Comparison of ENCODE assay signal across 9 cellular contexts in the genomic region with DNA sequence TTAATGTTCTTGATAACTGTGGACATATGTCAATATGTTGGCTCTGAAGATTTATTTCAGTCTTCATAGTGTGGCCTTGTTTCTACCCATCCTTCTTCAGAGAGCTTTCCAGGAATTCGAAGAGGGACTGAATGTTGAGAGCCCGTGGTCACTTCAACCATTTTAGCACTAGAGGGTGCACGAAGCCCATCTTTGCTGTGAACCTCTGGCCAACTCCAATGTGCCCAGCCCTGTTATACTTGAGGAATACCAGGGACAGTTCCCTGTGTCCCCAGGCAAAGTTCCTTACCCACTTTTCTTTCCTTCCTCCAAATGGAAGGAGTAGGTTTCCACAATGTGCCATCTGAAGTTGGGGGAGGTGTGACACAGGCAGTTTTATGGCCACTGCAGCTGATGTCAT.
A peak's percentile ranks its signal among the peaks of the same experiment; 100 is the strongest.
DNase-seq lines count a peak whose midpoint lies in the region; ATAC-seq, FAIRE-seq and TF ChIP-seq lines count a peak whose summit lies in the region.
"Had no signal": no experiment of that assay in that cellular context is flagged by ENCODE, and none has a peak within 500 bp of the region (broad histone marks: within the 10 kb centered on the region; RNA-seq: fewer than 3 reads in every experiment).

No MANE protein-coding gene starts in this region.

- H3K4me1 ChIP-seq in SK-N-SH (ENCODE audit: control insufficient read depth in 1 of 2, insufficient read depth in 2 of 2, low read depth in 1 of 2, low read length in 1 of 2): no peaks in the 10 kb centered on the region
- H3K4me1 ChIP-seq in stomach: no peaks in the 10 kb centered on the region
- H3K4me1 ChIP-seq in left ventricle myocardium inferior: no peaks in the 10 kb centered on the region

- H3K27me3 ChIP-seq in SK-N-SH (ENCODE audit: insufficient read depth) (no peaks in the 10 kb centered on the region), bronchial epithelial cell (ENCODE audit: control insufficient read depth, insufficient read depth, low read length) (no peaks in the 10 kb centered on the region), stomach (no peaks in the 10 kb centered on the region), left ventricle myocardium inferior (ENCODE audit: low read depth) (no peaks in the 10 kb centered on the region)

- DNase-seq in SK-N-SH (peak; percentile 1), NCI-H1092 (lab: John Stamatoyannopoulos, UW) (peak; percentile 35), bronchial epithelial cell (ENCODE audit: low read depth) (peak; percentile 37), stomach (peak; percentile 27), GM19239 (ENCODE audit: insufficient read length, low spot score) (no peak), CD14-positive monocyte (ENCODE audit: low spot score) (no peak), left ventricle myocardium inferior (no peak)
- DNase-seq: NCI-H1048 had no signal

- no peaks in the 10 kb centered on the region for H3K27me3 Mint-ChIP-seq in CD14-positive monocyte (ENCODE audit: low read depth in 3 of 3)

- no peak; the same call in none of the 2 replicates for TF ChIP-seq CTCF in SK-N-SH (IDR thresholded peaks at IDR 0.05)
- peak; percentile 28 for TF ChIP-seq CTCF in bronchial epithelial cell (IDR thresholded peaks at IDR 0.05; ENCODE audit: insufficient read depth, low read length, severe bottlenecking)
- TF ChIP-seq CTCF in stomach (IDR thresholded peaks at IDR 0.05): no peak
- no peak for TF ChIP-seq CTCF in CD14-positive monocyte (IDR thresholded peaks at IDR 0.05)
- TF ChIP-seq CTCF in left ventricle myocardium inferior (IDR thresholded peaks at IDR 0.05; ENCODE audit: borderline replicate concordance): no peak

- no peaks in the 10 kb centered on the region for H3K4me1 Mint-ChIP-seq in CD14-positive monocyte

- H3K36me3 Mint-ChIP-seq in CD14-positive monocyte: no peaks in the 10 kb centered on the region

- H3K4me3 ChIP-seq in SK-N-SH (ENCODE audit: low read depth in 2 of 2, low read length in 1 of 2) (no peak overlapping the region; a peak in 1 of 4 replicates), bronchial epithelial cell (ENCODE audit: low read depth, low read length) (no peak overlapping the region), stomach (no peak overlapping the region), left ventricle myocardium inferior (no peak overlapping the region)

- no peaks in the 10 kb centered on the region for H3K79me2 ChIP-seq in SK-N-SH (ENCODE audit: insufficient read depth)

- intact Hi-C loops in stomach (cut with DNase I; ENCODE audit: low total_unique reads): no loop called here
- intact Hi-C loops in CD14-positive monocyte (cut with micrococcal nuclease): no loop called here
- intact Hi-C loops in left ventricle myocardium inferior (cut with micrococcal nuclease): no loop called here

- H3K4me3 Mint-ChIP-seq in CD14-positive monocyte: no peak overlapping the region

- H2AFZ ChIP-seq in SK-N-SH (ENCODE audit: low read depth): no peak overlapping the region

- peak; percentile 61 for TF ChIP-seq RAD21 in SK-N-SH (IDR thresholded peaks at IDR 0.05; ENCODE audit: low read length)

- 7% methylated on average over 3 of the region's 3 CpGs for WGBS in SK-N-SH (ENCODE audit: low lambda C conversion rate)
- 32 to 46% (median 37%) methylated on average over 3 of the region's 3 CpGs for WGBS in stomach, 5 donors

- H3K9me3 ChIP-seq in SK-N-SH (no peaks in the 10 kb centered on the region), stomach (no peaks in the 10 kb centered on the region), left ventricle myocardium inferior (replicated peaks) (no peaks in the 10 kb centered on the region)

- POLR2A ChIA-PET in SK-N-SH (lab: Yijun Ruan, JAX): no interaction called here

- H3F3A ChIP-seq in SK-N-SH (replicated peaks; ENCODE audit: insufficient read depth): no peaks in the 10 kb centered on the region

- H3K9ac ChIP-seq in SK-N-SH: no peak overlapping the region

- FAIRE-seq in bronchial epithelial cell (lab: Jason Lieb, UNC): no peak
- FAIRE-seq in GM19239 (lab: Jason Lieb, UNC): no peak

- no peak for TF ChIP-seq EP300 in SK-N-SH (IDR thresholded peaks at IDR 0.05; ENCODE audit: borderline replicate concordance in 1 of 2, low read depth in 1 of 2, low read length in 1 of 2)
- no peak for TF ChIP-seq EP300 in stomach (IDR thresholded peaks at IDR 0.05)

- ATAC-seq in SK-N-SH treated with all-trans-retinoic acid at 6 μM for 48 hours: no peak

- no peak for TF ChIP-seq POLR2A in stomach (IDR thresholded peaks at IDR 0.05)

- no peaks in the 10 kb centered on the region for H4K20me1 ChIP-seq in SK-N-SH (ENCODE audit: insufficient read depth)

- H3K36me3 ChIP-seq in SK-N-SH (replicated peaks in 1 of 2; ENCODE audit: control insufficient read depth in 1 of 2, insufficient read depth in 2 of 2, low read length in 1 of 2) (no peaks in the 10 kb centered on the region), bronchial epithelial cell (ENCODE audit: control insufficient read depth, insufficient read depth, low read length) (no peaks in the 10 kb centered on the region), stomach (no peaks in the 10 kb centered on the region), left ventricle myocardium inferior (no peaks in the 10 kb centered on the region)

- H3K9me3 Mint-ChIP-seq in CD14-positive monocyte: peaks cover 0 to 6% (median 0%) of the 10 kb centered on the region in 7 donors

- no peak overlapping the region for H3K4me2 ChIP-seq in SK-N-SH

- H3K9me2 ChIP-seq in SK-N-SH: no peaks in the 10 kb centered on the region

- no peak overlapping the region for H3K27ac Mint-ChIP-seq in CD14-positive monocyte

- H3K27ac ChIP-seq in SK-N-SH (ENCODE audit: low read depth in 2 of 2, low read length in 1 of 2) (no peak overlapping the region), stomach (no peak overlapping the region), left ventricle myocardium inferior (replicated peaks) (no peak overlapping the region)

- CTCF ChIA-PET in SK-N-SH (lab: Yijun Ruan, JAX): interaction anchor here (0.7 to 1.3 kb wide), 3 partner anchors 27 to 330 kb away, joined by 3 to 5 read pairs (median 3); no protein-coding TSS in a partner anchor

TF ChIP-seq in SK-N-SH, 30 proteins besides CTCF, POLR2A, EP300 and RAD21:
- TF ChIP-seq ELF1 (IDR thresholded peaks at IDR 0.05) (no peak), SMC3 (IDR thresholded peaks at IDR 0.05; ENCODE audit: low read depth, low read length) (peak; percentile 26; the same call in 1 of the 2 replicates)

TF ChIP-seq in SK-N-SH treated with all-trans-retinoic acid at 6 μM for 48 hours, 23 proteins besides CTCF, POLR2A, EP300 and RAD21 (continues in another document):
- TF ChIP-seq, protein P1, sequence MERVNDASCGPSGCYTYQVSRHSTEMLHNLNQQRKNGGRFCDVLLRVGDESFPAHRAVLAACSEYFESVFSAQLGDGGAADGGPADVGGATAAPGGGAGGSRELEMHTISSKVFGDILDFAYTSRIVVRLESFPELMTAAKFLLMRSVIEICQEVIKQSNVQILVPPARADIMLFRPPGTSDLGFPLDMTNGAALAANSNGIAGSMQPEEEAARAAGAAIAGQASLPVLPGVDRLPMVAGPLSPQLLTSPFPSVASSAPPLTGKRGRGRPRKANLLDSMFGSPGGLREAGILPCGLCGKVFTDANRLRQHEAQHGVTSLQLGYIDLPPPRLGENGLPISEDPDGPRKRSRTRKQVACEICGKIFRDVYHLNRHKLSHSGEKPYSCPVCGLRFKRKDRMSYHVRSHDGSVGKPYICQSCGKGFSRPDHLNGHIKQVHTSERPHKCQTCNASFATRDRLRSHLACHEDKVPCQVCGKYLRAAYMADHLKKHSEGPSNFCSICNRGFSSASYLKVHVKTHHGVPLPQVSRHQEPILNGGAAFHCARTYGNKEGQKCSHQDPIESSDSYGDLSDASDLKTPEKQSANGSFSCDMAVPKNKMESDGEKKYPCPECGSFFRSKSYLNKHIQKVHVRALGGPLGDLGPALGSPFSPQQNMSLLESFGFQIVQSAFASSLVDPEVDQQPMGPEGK (CRISPR knock-in tag; IDR thresholded peaks at IDR 0.05; ENCODE audit: borderline replicate concordance): no peak
- TF ChIP-seq SNAI2 (CRISPR knock-in tag; IDR thresholded peaks at IDR 0.05): no peak
- TF ChIP-seq ZC3H10 (CRISPR knock-in tag; IDR thresholded peaks at IDR 0.05): no peak
- no peak for TF ChIP-seq PPARA (CRISPR knock-in tag; IDR thresholded peaks at IDR 0.05; ENCODE audit: borderline replicate concordance)
- TF ChIP-seq, protein P2, sequence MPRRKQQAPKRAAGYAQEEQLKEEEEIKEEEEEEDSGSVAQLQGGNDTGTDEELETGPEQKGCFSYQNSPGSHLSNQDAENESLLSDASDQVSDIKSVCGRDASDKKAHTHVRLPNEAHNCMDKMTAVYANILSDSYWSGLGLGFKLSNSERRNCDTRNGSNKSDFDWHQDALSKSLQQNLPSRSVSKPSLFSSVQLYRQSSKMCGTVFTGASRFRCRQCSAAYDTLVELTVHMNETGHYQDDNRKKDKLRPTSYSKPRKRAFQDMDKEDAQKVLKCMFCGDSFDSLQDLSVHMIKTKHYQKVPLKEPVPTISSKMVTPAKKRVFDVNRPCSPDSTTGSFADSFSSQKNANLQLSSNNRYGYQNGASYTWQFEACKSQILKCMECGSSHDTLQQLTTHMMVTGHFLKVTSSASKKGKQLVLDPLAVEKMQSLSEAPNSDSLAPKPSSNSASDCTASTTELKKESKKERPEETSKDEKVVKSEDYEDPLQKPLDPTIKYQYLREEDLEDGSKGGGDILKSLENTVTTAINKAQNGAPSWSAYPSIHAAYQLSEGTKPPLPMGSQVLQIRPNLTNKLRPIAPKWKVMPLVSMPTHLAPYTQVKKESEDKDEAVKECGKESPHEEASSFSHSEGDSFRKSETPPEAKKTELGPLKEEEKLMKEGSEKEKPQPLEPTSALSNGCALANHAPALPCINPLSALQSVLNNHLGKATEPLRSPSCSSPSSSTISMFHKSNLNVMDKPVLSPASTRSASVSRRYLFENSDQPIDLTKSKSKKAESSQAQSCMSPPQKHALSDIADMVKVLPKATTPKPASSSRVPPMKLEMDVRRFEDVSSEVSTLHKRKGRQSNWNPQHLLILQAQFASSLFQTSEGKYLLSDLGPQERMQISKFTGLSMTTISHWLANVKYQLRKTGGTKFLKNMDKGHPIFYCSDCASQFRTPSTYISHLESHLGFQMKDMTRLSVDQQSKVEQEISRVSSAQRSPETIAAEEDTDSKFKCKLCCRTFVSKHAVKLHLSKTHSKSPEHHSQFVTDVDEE (CRISPR knock-in tag; IDR thresholded peaks at IDR 0.05): no peak
- TF ChIP-seq, protein P3, sequence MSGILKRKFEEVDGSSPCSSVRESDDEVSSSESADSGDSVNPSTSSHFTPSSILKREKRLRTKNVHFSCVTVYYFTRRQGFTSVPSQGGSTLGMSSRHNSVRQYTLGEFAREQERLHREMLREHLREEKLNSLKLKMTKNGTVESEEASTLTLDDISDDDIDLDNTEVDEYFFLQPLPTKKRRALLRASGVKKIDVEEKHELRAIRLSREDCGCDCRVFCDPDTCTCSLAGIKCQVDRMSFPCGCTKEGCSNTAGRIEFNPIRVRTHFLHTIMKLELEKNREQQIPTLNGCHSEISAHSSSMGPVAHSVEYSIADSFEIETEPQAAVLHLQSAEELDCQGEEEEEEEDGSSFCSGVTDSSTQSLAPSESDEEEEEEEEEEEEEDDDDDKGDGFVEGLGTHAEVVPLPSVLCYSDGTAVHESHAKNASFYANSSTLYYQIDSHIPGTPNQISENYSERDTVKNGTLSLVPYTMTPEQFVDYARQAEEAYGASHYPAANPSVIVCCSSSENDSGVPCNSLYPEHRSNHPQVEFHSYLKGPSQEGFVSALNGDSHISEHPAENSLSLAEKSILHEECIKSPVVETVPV (CRISPR knock-in tag; IDR thresholded peaks at IDR 0.05): no peak
- TF ChIP-seq ZFP3 (CRISPR knock-in tag; IDR thresholded peaks at IDR 0.05): no peak

Comparison
In these comparisons a context has a peak if more than half of its experiments do, and no peak if none do; other contexts are left out.
1. DNase-seq: peak in SK-N-SH (single experiment), NCI-H1092 (single experiment), bronchial epithelial cell (single experiment) and stomach (single experiment); none in GM19239 (single experiment), CD14-positive monocyte (single experiment) and left ventricle myocardium inferior (single experiment).